ENCODE assay signal across 24 cellular contexts in genomic region chr9:98514841-98515240, GRCh38.
"Had no signal": no experiment of that assay in that cellular context is flagged by ENCODE, and none has a peak within 500 bp of the region (broad histone marks: within the 10 kb centered on the region; RNA-seq: fewer than 3 reads in every experiment).

No MANE protein-coding gene starts in this region.

- H3K27ac Mint-ChIP-seq: dendritic cell treated with granulocyte-macrophage colony-stimulating factor and Interleukin-4, amounts not matched to agents 40 ng/mL and 50 ng/mL, for 4 days; effector memory CD8-positive, alpha-beta T cell; endodermal cell had no signal

- H3K4me1 ChIP-seq: colonic mucosa, esophagus squamous epithelium, foreskin keratinocyte, gastrocnemius medialis, gastroesophageal sphincter, heart left ventricle, heart right ventricle had no signal

- H3K4me3 ChIP-seq: colonic mucosa, coronary artery, dorsolateral prefrontal cortex, esophagus squamous epithelium, gastrocnemius medialis, gastroesophageal sphincter, heart left ventricle, heart right ventricle had no signal

- H3K9me3 Mint-ChIP-seq: effector memory CD8-positive, alpha-beta T cell had no signal

- H3K36me3 ChIP-seq: colonic mucosa, esophagus squamous epithelium, gastrocnemius medialis, gastroesophageal sphincter, heart left ventricle, heart right ventricle had no signal

- H3K27ac ChIP-seq: colonic mucosa, coronary artery, dorsolateral prefrontal cortex, epithelial cell of prostate, esophagus squamous epithelium, foreskin keratinocyte, gastrocnemius medialis, gastroesophageal sphincter, heart left ventricle, heart right ventricle had no signal

- ATAC-seq: effector memory CD8-positive, alpha-beta T cell; esophagus mucosa; gastrocnemius medialis; gastroesophageal sphincter; heart left ventricle; heart right ventricle had no signal

- H3K27me3 ChIP-seq: colonic mucosa, dorsolateral prefrontal cortex, esophagus squamous epithelium, foreskin keratinocyte, gastrocnemius medialis, gastroesophageal sphincter, heart left ventricle, heart right ventricle had no signal

- H3K4me1 Mint-ChIP-seq: endodermal cell had no signal

- H3K9me3 ChIP-seq: colonic mucosa, esophagus squamous epithelium, gastrocnemius medialis, heart left ventricle, heart right ventricle had no signal

- DNase-seq: colonic mucosa; cortex of kidney; dermis blood vessel endothelial cell; dorsolateral prefrontal cortex; effector CD4-positive, alpha-beta T cell; effector CD8-positive, alpha-beta T cell; effector memory CD4-positive, alpha-beta T cell; effector memory CD8-positive, alpha-beta T cell; endodermal cell; erythroblast; esophagus squamous epithelium; foreskin fibroblast; foreskin keratinocyte; foreskin melanocyte; gastrocnemius medialis; glutamatergic neuron; head of caudate nucleus; heart left ventricle; heart right ventricle had no signal

- H3K4me3 Mint-ChIP-seq: dendritic cell treated with granulocyte-macrophage colony-stimulating factor and Interleukin-4, amounts not matched to agents 40 ng/mL and 50 ng/mL, for 4 days; effector memory CD8-positive, alpha-beta T cell; endodermal cell had no signal
